Comparison of ENCODE assay signal across 12 cellular contexts in the genomic region with DNA sequence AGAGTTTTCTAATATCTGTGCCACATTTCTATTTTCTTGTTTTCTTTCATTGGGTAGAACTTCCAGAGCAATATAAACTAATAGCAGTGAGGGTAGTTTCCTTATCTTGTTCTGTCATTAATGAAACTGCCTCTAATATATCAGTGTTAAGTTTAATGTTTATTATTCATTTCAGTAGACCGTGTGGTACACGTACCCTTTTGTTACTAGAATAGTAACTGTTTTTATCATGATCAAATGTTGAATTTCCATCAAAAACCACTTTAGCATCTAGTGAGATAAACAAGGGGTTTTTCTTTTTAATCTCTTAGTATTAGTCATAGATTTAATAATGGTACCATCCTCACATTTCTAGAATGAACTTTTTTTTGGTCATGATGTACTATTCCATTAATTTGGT. TPM values are rescaled to one million over a fixed set of nuclear protein-coding genes. Genes with fewer than 3 reads are reported as not detected.
A peak's percentile ranks its signal among the peaks of the same experiment; 100 is the strongest.
DNase-seq lines count a peak whose midpoint lies in the region; ATAC-seq and TF ChIP-seq lines count a peak whose summit lies in the region.
"Had no signal": no experiment of that assay in that cellular context is flagged by ENCODE, and none has a peak within 500 bp of the region (broad histone marks: within the 10 kb centered on the region; RNA-seq: fewer than 3 reads in every experiment).

No MANE protein-coding gene starts in this region.

- no peak overlapping the region for H3K4me3 Mint-ChIP-seq in activated naive CD4-positive, alpha-beta T cell treated with anti-CD3 and anti-CD28 coated beads for 36 hours
- no peak overlapping the region for H3K4me3 Mint-ChIP-seq in CD4-positive, alpha-beta T cell
- no peak overlapping the region for H3K4me3 Mint-ChIP-seq in activated T-helper 2 cell treated with anti-CD3 and anti-CD28 coated beads, Interferon-gamma antibody, Interleukin-2, Interleukin-4, amounts not matched to agents 10 μg/mL and 5 μg/mL and 100 μg/mL, durations not matched to agents 14 hours and 24 hours and 36 hours (ENCODE audit: low read depth)
- no peak overlapping the region for H3K4me3 Mint-ChIP-seq in effector memory CD8-positive, alpha-beta T cell
- H3K4me3 Mint-ChIP-seq: CD14-positive monocyte had no signal

- peaks cover 43% of the 10 kb centered on the region for H3K36me3 Mint-ChIP-seq in activated naive CD4-positive, alpha-beta T cell treated with anti-CD3 and anti-CD28 coated beads for 36 hours (ENCODE audit: low read depth)
- H3K36me3 Mint-ChIP-seq in activated naive CD4-positive, alpha-beta T cell treated with anti-CD3 and anti-CD28 coated beads, Interleukin-2, amount 50 U/mL, for 72 hours, result peaks cover 23 to 33% of the 10 kb centered on the region in 2 donors
- peaks cover 84% of the 10 kb centered on the region for H3K36me3 Mint-ChIP-seq in CD4-positive, alpha-beta T cell (ENCODE audit: low read depth)
- H3K36me3 Mint-ChIP-seq in activated T-helper 2 cell treated with anti-CD3 and anti-CD28 coated beads, Interferon-gamma antibody, Interleukin-2, Interleukin-4, amounts not matched to agents 10 μg/mL and 5 μg/mL and 100 μg/mL, durations not matched to agents 14 hours and 24 hours and 36 hours (ENCODE audit: low read depth), result peaks cover 81% of the 10 kb centered on the region
- peaks cover 55% of the 10 kb centered on the region for H3K36me3 Mint-ChIP-seq in effector memory CD8-positive, alpha-beta T cell (ENCODE audit: insufficient read depth)

- DNase-seq in activated naive CD4-positive, alpha-beta T cell treated with anti-CD3 and anti-CD28 coated beads for 36 hours, result no peak
- DNase-seq in activated naive CD4-positive, alpha-beta T cell treated with anti-CD3 and anti-CD28 coated beads, Interleukin-2, amount 50 U/mL, for 72 hours (ENCODE audit: low spot score in 2 of 2), result no peak
- DNase-seq in CD4-positive, alpha-beta T cell, result no peak
- no peak for DNase-seq in activated T-helper 2 cell treated with anti-CD3 and anti-CD28 coated beads, Interferon-gamma antibody, Interleukin-2, Interleukin-4, amounts not matched to agents 10 μg/mL and 5 μg/mL and 100 μg/mL, durations not matched to agents 14 hours and 24 hours and 36 hours (ENCODE audit: low spot score)
- no peak for DNase-seq in effector memory CD8-positive, alpha-beta T cell
- DNase-seq in GM10248 (ENCODE audit: extremely low spot score), result no peak
- no peak for DNase-seq in SIG-M5 treated with dmso at 0.1 percent for 504 hours (lab: John Stamatoyannopoulos, UW; ENCODE audit: unreplicated experiment)
- DNase-seq: DMS53, GF-D8, GM23248 had no signal

- H3K9me3 ChIP-seq in CD4-positive, alpha-beta T cell (ENCODE audit: control insufficient read depth, low read length), result no peaks in the 10 kb centered on the region

- H3K4me1 Mint-ChIP-seq in activated naive CD4-positive, alpha-beta T cell treated with anti-CD3 and anti-CD28 coated beads for 36 hours (ENCODE audit: low read depth), result peaks cover 88% of the 10 kb centered on the region
- peaks cover 80% of the 10 kb centered on the region for H3K4me1 Mint-ChIP-seq in CD4-positive, alpha-beta T cell (ENCODE audit: low read depth)
- H3K4me1 Mint-ChIP-seq in activated T-helper 2 cell treated with anti-CD3 and anti-CD28 coated beads, Interferon-gamma antibody, Interleukin-2, Interleukin-4, amounts not matched to agents 10 μg/mL and 5 μg/mL and 100 μg/mL, durations not matched to agents 14 hours and 24 hours and 36 hours (ENCODE audit: low read depth), result peaks cover 64% of the 10 kb centered on the region
- peaks cover 28 to 71% of the 10 kb centered on the region in 2 donors for H3K4me1 Mint-ChIP-seq in effector memory CD8-positive, alpha-beta T cell (ENCODE audit: low read depth in 2 of 2)

- H3K27me3 Mint-ChIP-seq in activated naive CD4-positive, alpha-beta T cell treated with anti-CD3 and anti-CD28 coated beads for 36 hours (ENCODE audit: low read depth), result no peaks in the 10 kb centered on the region
- H3K27me3 Mint-ChIP-seq in CD4-positive, alpha-beta T cell, result no peaks in the 10 kb centered on the region
- H3K27me3 Mint-ChIP-seq in activated T-helper 2 cell treated with anti-CD3 and anti-CD28 coated beads, Interferon-gamma antibody, Interleukin-2, Interleukin-4, amounts not matched to agents 10 μg/mL and 5 μg/mL and 100 μg/mL, durations not matched to agents 14 hours and 24 hours and 36 hours (ENCODE audit: low read depth), result no peaks in the 10 kb centered on the region
- no peaks in the 10 kb centered on the region for H3K27me3 Mint-ChIP-seq in effector memory CD8-positive, alpha-beta T cell

- no peak overlapping the region for H3K27ac ChIP-seq in CD4-positive, alpha-beta T cell (ENCODE audit: low read depth, low read length)
- H3K27ac ChIP-seq: GM23248 had no signal

- ATAC-seq in activated naive CD4-positive, alpha-beta T cell treated with anti-CD3 and anti-CD28 coated beads, Interleukin-2, amount 50 U/mL, for 72 hours, result no peak
- no peak for ATAC-seq in CD4-positive, alpha-beta T cell (ENCODE audit: poor library complexity)
- no peak for ATAC-seq in effector memory CD8-positive, alpha-beta T cell (replicated peaks)
- ATAC-seq: HCT116 had no signal

- POLR2A ChIA-PET in CD4-positive, alpha-beta T cell (lab: Charles Lee), result interaction anchor here (1.0 kb wide), 1 partner anchor 28 kb away, joined by 3 read pairs; no protein-coding TSS in a partner anchor
- POLR2A ChIA-PET in GM10248 (lab: Yijun Ruan, JAX), result no interaction called here

- H3K9me3 Mint-ChIP-seq in activated naive CD4-positive, alpha-beta T cell treated with anti-CD3 and anti-CD28 coated beads for 36 hours, result no peaks in the 10 kb centered on the region
- H3K9me3 Mint-ChIP-seq in activated naive CD4-positive, alpha-beta T cell treated with anti-CD3 and anti-CD28 coated beads, Interleukin-2, amount 50 U/mL, for 72 hours, result no peaks in the 10 kb centered on the region
- no peaks in the 10 kb centered on the region for H3K9me3 Mint-ChIP-seq in CD4-positive, alpha-beta T cell
- no peaks in the 10 kb centered on the region for H3K9me3 Mint-ChIP-seq in activated T-helper 2 cell treated with anti-CD3 and anti-CD28 coated beads, Interferon-gamma antibody, Interleukin-2, Interleukin-4, amounts not matched to agents 10 μg/mL and 5 μg/mL and 100 μg/mL, durations not matched to agents 14 hours and 24 hours and 36 hours
- no peaks in the 10 kb centered on the region for H3K9me3 Mint-ChIP-seq in effector memory CD8-positive, alpha-beta T cell
- H3K9me3 Mint-ChIP-seq: CD14-positive monocyte had no signal

- no peak for TF ChIP-seq CTCF in CD4-positive, alpha-beta T cell (IDR thresholded peaks at IDR 0.05)
- no peak for TF ChIP-seq CTCF in GM10248 (IDR thresholded peaks at IDR 0.05; ENCODE audit: control extremely low read depth, extremely low read depth, low read depth, missing control alignments)

- peak overlapping the region; percentile 7 for H3K27ac Mint-ChIP-seq in activated naive CD4-positive, alpha-beta T cell treated with anti-CD3 and anti-CD28 coated beads for 36 hours
- no peak overlapping the region for H3K27ac Mint-ChIP-seq in activated naive CD4-positive, alpha-beta T cell treated with anti-CD3 and anti-CD28 coated beads, Interleukin-2, amount 50 U/mL, for 72 hours
- H3K27ac Mint-ChIP-seq in CD4-positive, alpha-beta T cell, result peak overlapping the region; percentile 47
- peak overlapping the region; percentile 64 for H3K27ac Mint-ChIP-seq in activated T-helper 2 cell treated with anti-CD3 and anti-CD28 coated beads, Interferon-gamma antibody, Interleukin-2, Interleukin-4, amounts not matched to agents 10 μg/mL and 5 μg/mL and 100 μg/mL, durations not matched to agents 14 hours and 24 hours and 36 hours
- H3K27ac Mint-ChIP-seq in effector memory CD8-positive, alpha-beta T cell, result peak overlapping the region; percentile 59 to 82

- CTCF ChIA-PET in activated naive CD4-positive, alpha-beta T cell treated with anti-CD3 and anti-CD28 coated beads for 36 hours (lab: Charles Lee), result no interaction called here
- CTCF ChIA-PET in CD4-positive, alpha-beta T cell (lab: Charles Lee), result no interaction called here
- CTCF ChIA-PET in GM10248 (lab: Yijun Ruan, JAX), result no interaction called here

- intact Hi-C loops in activated naive CD4-positive, alpha-beta T cell treated with anti-CD3 and anti-CD28 coated beads for 36 hours (cut with micrococcal nuclease), result no loop called here
- intact Hi-C loops in CD4-positive, alpha-beta T cell (cut with DNase I, micrococcal nuclease), result no loop called here
- intact Hi-C loops in activated T-helper 2 cell treated with anti-CD3 and anti-CD28 coated beads, Interferon-gamma antibody, Interleukin-2, Interleukin-4, amounts not matched to agents 10 μg/mL and 5 μg/mL and 100 μg/mL, durations not matched to agents 14 hours and 24 hours and 36 hours (cut with micrococcal nuclease), result no loop called here

- no peaks in the 10 kb centered on the region for H3K27me3 ChIP-seq in CD4-positive, alpha-beta T cell (ENCODE audit: control insufficient read depth, insufficient read depth, low read length)

RNA-seq across cellular contexts. Expression of a gene that starts 16.0 kb away (rescaled TPM):
- total RNA-seq in activated naive CD4-positive, alpha-beta T cell treated with anti-CD3 and anti-CD28 coated beads for 36 hours, result 100 to 1,000 TPM; 112 to 115 TPM
- total RNA-seq in activated naive CD4-positive, alpha-beta T cell treated with anti-CD3 and anti-CD28 coated beads, Interleukin-2, amount 50 U/mL, for 72 hours, result 10 to 100 TPM; 75.5 to 89.1 TPM
- total RNA-seq in CD4-positive, alpha-beta T cell, result 10 to 100 TPM; 30.5 to 32.0 TPM
- total RNA-seq in activated T-helper 2 cell treated with anti-CD3 and anti-CD28 coated beads, Interferon-gamma antibody, Interleukin-2, Interleukin-4, amounts not matched to agents 10 μg/mL and 5 μg/mL and 100 μg/mL, durations not matched to agents 14 hours and 24 hours and 36 hours, result 86.8 and 90.9 TPM in 2 replicates

RNA-seq across cellular contexts. Expression of a gene that starts 42.0 kb away (rescaled TPM):
- 10 to 100 TPM; 14.4 to 15.2 TPM for total RNA-seq in activated naive CD4-positive, alpha-beta T cell treated with anti-CD3 and anti-CD28 coated beads for 36 hours
- total RNA-seq in activated naive CD4-positive, alpha-beta T cell treated with anti-CD3 and anti-CD28 coated beads, Interleukin-2, amount 50 U/mL, for 72 hours, result 10 to 100 TPM; 15.9 to 24.7 TPM
- total RNA-seq in CD4-positive, alpha-beta T cell, result 10 to 100 TPM; 22.2 to 24.1 TPM
- 23.5 and 23.6 TPM in 2 replicates for total RNA-seq in activated T-helper 2 cell treated with anti-CD3 and anti-CD28 coated beads, Interferon-gamma antibody, Interleukin-2, Interleukin-4, amounts not matched to agents 10 μg/mL and 5 μg/mL and 100 μg/mL, durations not matched to agents 14 hours and 24 hours and 36 hours

RNA-seq across cellular contexts. Expression of a gene that starts 49.9 kb away (rescaled TPM):
- total RNA-seq in activated naive CD4-positive, alpha-beta T cell treated with anti-CD3 and anti-CD28 coated beads for 36 hours, result not detected
- total RNA-seq in activated naive CD4-positive, alpha-beta T cell treated with anti-CD3 and anti-CD28 coated beads, Interleukin-2, amount 50 U/mL, for 72 hours, result under 1 TPM in 1 of 2 donors, not detected in 1; 0.27 TPM
- not detected for total RNA-seq in CD4-positive, alpha-beta T cell
- 0.14 and 0.21 TPM in 2 replicates for total RNA-seq in activated T-helper 2 cell treated with anti-CD3 and anti-CD28 coated beads, Interferon-gamma antibody, Interleukin-2, Interleukin-4, amounts not matched to agents 10 μg/mL and 5 μg/mL and 100 μg/mL, durations not matched to agents 14 hours and 24 hours and 36 hours
- total RNA-seq: GM23248 had no signal

Comparison
In these comparisons a context has a peak if more than half of its experiments do, and no peak if none do; other contexts are left out.
1. H3K27ac Mint-ChIP-seq: peak in activated naive CD4-positive, alpha-beta T cell treated with anti-CD3 and anti-CD28 coated beads for 36 hours (single experiment), CD4-positive, alpha-beta T cell (single experiment), activated T-helper 2 cell treated with anti-CD3 and anti-CD28 coated beads, Interferon-gamma antibody, Interleukin-2, Interleukin-4, amounts not matched to agents 10 μg/mL and 5 μg/mL and 100 μg/mL, durations not matched to agents 14 hours and 24 hours and 36 hours (single experiment) and effector memory CD8-positive, alpha-beta T cell (2 of 2); none in activated naive CD4-positive, alpha-beta T cell treated with anti-CD3 and anti-CD28 coated beads, Interleukin-2, amount 50 U/mL, for 72 hours (0 of 2).